Comparison of ENCODE assay signal across 10 cellular contexts in the genomic region with DNA sequence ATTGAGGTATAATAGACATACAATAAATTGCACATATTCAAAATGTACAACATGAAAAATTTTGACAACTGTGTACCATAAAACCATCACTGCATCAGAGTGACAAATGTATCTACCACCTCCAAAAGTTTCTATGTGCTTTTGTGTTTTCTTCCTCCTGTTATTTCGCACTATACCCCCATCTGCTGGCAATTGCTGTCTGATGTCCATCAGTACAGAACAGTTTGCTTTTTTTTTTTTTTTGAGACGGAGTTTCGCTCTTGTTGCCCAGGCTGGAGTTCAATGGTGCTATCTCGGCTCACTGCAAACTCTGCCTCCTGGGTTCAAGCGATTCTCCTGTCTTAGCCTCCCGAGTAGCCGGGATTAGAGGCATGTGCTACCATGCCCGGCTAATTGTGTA.
DNase-seq lines count a peak whose midpoint lies in the region; ATAC-seq and TF ChIP-seq lines count a peak whose summit lies in the region.
"Had no signal": no experiment of that assay in that cellular context is flagged by ENCODE, and none has a peak within 500 bp of the region (broad histone marks: within the 10 kb centered on the region; RNA-seq: fewer than 3 reads in every experiment).

No MANE protein-coding gene starts in this region.

- H3K4me3 ChIP-seq in GM23248 = no peak overlapping the region
- no peak overlapping the region for H3K4me3 ChIP-seq in cardiac fibroblast (replicated peaks in 1 of 2; ENCODE audit: low read depth in 2 of 2, low read length in 2 of 2)
- H3K4me3 ChIP-seq in retinal pigment epithelial cell (ENCODE audit: low read length) = no peak overlapping the region
- H3K4me3 ChIP-seq: dorsolateral prefrontal cortex had no signal

- no peaks in the 10 kb centered on the region for H3K27me3 ChIP-seq in GM23248 (replicated peaks; ENCODE audit: insufficient read depth)
- H3K27me3 ChIP-seq: dorsolateral prefrontal cortex had no signal

- in situ Hi-C loops in GM23248 (cut with MboI) = no loop called here

- TF ChIP-seq CTCF in cardiac fibroblast (IDR thresholded peaks at IDR 0.05; ENCODE audit: low read depth, low read length) (peak; percentile 18), retinal pigment epithelial cell (conservative IDR thresholded peaks at IDR 0.05; ENCODE audit: low read depth, low read length) (peak; percentile 46)

- H4K20me1 ChIP-seq in GM23248 (ENCODE audit: insufficient read depth) = no peaks in the 10 kb centered on the region

- H3F3A ChIP-seq in GM23248 (ENCODE audit: insufficient read depth) = no peaks in the 10 kb centered on the region

- H2AFZ ChIP-seq in GM23248 = no peak overlapping the region

- WGBS in GM23248 (ENCODE audit: low coverage in 1 of 2, low lambda C conversion rate in 2 of 2, missing lambda C conversion rate in 2 of 2), 2 experiments = 93 to 97% methylated on average over 8 of the region's 8 CpGs

- H3K36me3 ChIP-seq in GM23248 (ENCODE audit: low read depth) = no peaks in the 10 kb centered on the region

- no peak for ATAC-seq in GM21723 (IDR thresholded peaks at IDR 0.05; ENCODE audit: unreplicated experiment)
- ATAC-seq: left colon had no signal

- H3K9me3 ChIP-seq in GM23248 (ENCODE audit: low read depth) = no peaks in the 10 kb centered on the region

- peaks cover 3% of the 10 kb centered on the region; the same call in 1 of the 2 replicates for H3K9me2 ChIP-seq in GM23248 (ENCODE audit: insufficient read depth)

- no peak overlapping the region for H3K4me2 ChIP-seq in GM23248 (ENCODE audit: unreplicated experiment)

- H3K27ac ChIP-seq in GM23248 = no peak overlapping the region
- H3K27ac ChIP-seq: dorsolateral prefrontal cortex had no signal

- H3K79me2 ChIP-seq in GM23248 (ENCODE audit: insufficient read depth) = no peaks in the 10 kb centered on the region

- no peak overlapping the region for H3K9ac ChIP-seq in GM23248

- no peaks in the 10 kb centered on the region for H3K4me1 ChIP-seq in GM23248 (ENCODE audit: insufficient read depth)

- peak; percentile 33 for DNase-seq in GM23248
- peak; percentile 16 for DNase-seq in NAMALWA (ENCODE audit: low spot score)
- peak in 1 of 2 donors; percentile 24 for DNase-seq in cardiac fibroblast (ENCODE audit: low read depth in 2 of 2)
- DNase-seq in retinal pigment epithelial cell (ENCODE audit: low read depth) = no peak
- no peak for DNase-seq in NCI-H187 (lab: John Stamatoyannopoulos, UW)
- no peak for DNase-seq in GM19238 (ENCODE audit: insufficient read length, low spot score)
- DNase-seq: dorsolateral prefrontal cortex, HCEC 1CT, left colon had no signal

Comparison
In these comparisons a context has a peak if more than half of its experiments do, and no peak if none do; other contexts are left out.
1. DNase-seq: peak in GM23248 (single experiment) and NAMALWA (single experiment); none in retinal pigment epithelial cell (single experiment), NCI-H187 (0 of 2) and GM19238 (single experiment).